Comparison of ENCODE assay signal across 14 cellular contexts in the genomic region with DNA sequence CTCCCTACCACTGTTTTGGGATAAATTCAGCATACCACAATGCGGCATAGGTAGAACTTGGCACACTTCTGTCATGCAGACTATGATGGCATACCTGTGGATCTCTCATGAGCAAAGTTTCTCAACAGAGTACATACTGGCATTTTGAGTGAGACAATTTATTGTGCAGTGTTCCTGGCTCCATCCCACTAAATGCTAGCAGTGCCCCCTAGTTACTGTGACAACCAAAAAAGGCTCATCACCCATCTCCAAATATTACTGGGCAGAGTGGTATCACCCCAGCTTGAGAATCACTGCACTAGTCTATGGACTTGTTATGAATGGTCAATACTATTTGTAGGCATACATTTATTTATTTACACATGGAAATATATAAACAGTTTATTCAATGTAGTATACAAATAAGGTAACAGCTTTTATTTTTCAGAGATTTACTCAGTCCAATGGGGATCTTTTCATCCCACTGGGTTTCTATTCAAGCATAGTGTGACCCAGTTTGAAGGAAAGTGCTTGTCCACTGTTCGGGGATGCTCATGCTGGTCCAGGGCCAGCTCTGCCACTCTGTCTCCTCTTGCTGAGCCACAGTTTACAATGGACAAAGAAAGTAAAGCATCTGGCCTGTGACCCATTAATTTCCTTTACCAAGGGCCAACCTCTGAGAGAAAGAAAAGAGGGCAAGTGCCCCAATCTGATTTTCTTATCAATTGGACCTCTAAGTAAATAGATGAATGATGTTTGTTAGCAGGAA.
"Had no signal": no experiment of that assay in that cellular context is flagged by ENCODE, and none has a peak within 500 bp of the region (broad histone marks: within the 10 kb centered on the region; RNA-seq: fewer than 3 reads in every experiment).

No MANE protein-coding gene starts in this region.

- H3K4me3 Mint-ChIP-seq: activated B cell treated with CpG ODN at 0.5 μM for 24 hours; activated CD8-positive, alpha-beta memory T cell treated with anti-CD3 and anti-CD28 coated beads, Interleukin-2, amount 10 ng/mL, durations not matched to agents 7 days and 5 days; effector memory CD8-positive, alpha-beta T cell; mesothelial cell of epicardium; nephron progenitor cell; type B pancreatic cell had no signal

- H3K27ac ChIP-seq: cardiac muscle cell, lower lobe of right lung, testis had no signal

- H3K4me3 ChIP-seq: cardiac muscle cell, lower lobe of right lung, testis had no signal

- DNase-seq: activated B cell treated with CpG ODN at 0.5 μM for 24 hours; activated CD8-positive, alpha-beta memory T cell treated with anti-CD3 and anti-CD28 coated beads, Interleukin-2, amount 10 ng/mL, durations not matched to agents 7 days and 5 days; amniotic stem cell; dermis blood vessel endothelial cell; effector memory CD8-positive, alpha-beta T cell; lower lobe of right lung; nephron progenitor cell; stimulated activated naive CD4-positive, alpha-beta T cell; T-helper 1 cell; T-helper 9 cell; testis had no signal

- H3K4me1 ChIP-seq: lower lobe of right lung, testis had no signal

- H3K36me3 Mint-ChIP-seq: type B pancreatic cell had no signal

- H3K4me1 Mint-ChIP-seq: activated B cell treated with CpG ODN at 0.5 μM for 24 hours, nephron progenitor cell had no signal

- H3K36me3 ChIP-seq: cardiac muscle cell, lower lobe of right lung had no signal

- H3K27me3 Mint-ChIP-seq: activated B cell treated with CpG ODN at 0.5 μM for 24 hours; activated CD8-positive, alpha-beta memory T cell treated with anti-CD3 and anti-CD28 coated beads, Interleukin-2, amount 10 ng/mL, durations not matched to agents 7 days and 5 days; effector memory CD8-positive, alpha-beta T cell; type B pancreatic cell had no signal

- H3K27ac Mint-ChIP-seq: activated B cell treated with CpG ODN at 0.5 μM for 24 hours; activated CD8-positive, alpha-beta memory T cell treated with anti-CD3 and anti-CD28 coated beads, Interleukin-2, amount 10 ng/mL, durations not matched to agents 7 days and 5 days; effector memory CD8-positive, alpha-beta T cell; mesothelial cell of epicardium; nephron progenitor cell; type B pancreatic cell had no signal

- H3K9me3 Mint-ChIP-seq: activated B cell treated with CpG ODN at 0.5 μM for 24 hours; effector memory CD8-positive, alpha-beta T cell had no signal

- H3K27me3 ChIP-seq: cardiac muscle cell, testis had no signal

- ATAC-seq: activated CD8-positive, alpha-beta memory T cell treated with anti-CD3 and anti-CD28 coated beads, Interleukin-2, amount 10 ng/mL, durations not matched to agents 7 days and 5 days; effector memory CD8-positive, alpha-beta T cell; lower lobe of right lung had no signal

- H3K9me3 ChIP-seq: lower lobe of right lung, testis had no signal
